ENCODE assay signal across 2 cellular contexts in genomic region chr20:36319356-36320260, GRCh38.
TF ChIP-seq lines count a peak whose summit lies in the region.

No MANE protein-coding gene starts in this region.

TF ChIP-seq in GM23338, 12 proteins besides CTCF, POLR2A, EP300 and RAD21:
- TF ChIP-seq ZNF331 (CRISPR knock-in tag; IDR thresholded peaks at IDR 0.05; ENCODE audit: low read depth), result no peak
- TF ChIP-seq NANOG (IDR thresholded peaks at IDR 0.05; ENCODE audit: borderline replicate concordance), result no peak
- TF ChIP-seq CREB1 (CRISPR knock-in tag; IDR thresholded peaks at IDR 0.05; ENCODE audit: low read depth), result no peak
- TF ChIP-seq ETS1 (IDR thresholded peaks at IDR 0.05), result no peak
- TF ChIP-seq EZH2 (IDR thresholded peaks at IDR 0.05; ENCODE audit: low read depth, unreplicated experiment), result no peak
- no peak for TF ChIP-seq STAT1 (IDR thresholded peaks at IDR 0.05; ENCODE audit: unreplicated experiment)
- no peak for TF ChIP-seq ZNF462 (CRISPR knock-in tag; IDR thresholded peaks at IDR 0.05)
- no peak for TF ChIP-seq REST (IDR thresholded peaks at IDR 0.05; ENCODE audit: unreplicated experiment)

TF ChIP-seq in IMR-90, 13 proteins besides CTCF, POLR2A, EP300 and RAD21:
- no peak for TF ChIP-seq MAZ (IDR thresholded peaks at IDR 0.05; ENCODE audit: borderline replicate concordance, low read depth, low read length)
- TF ChIP-seq CHD1 (IDR thresholded peaks at IDR 0.05; ENCODE audit: low read depth, low read length), result no peak
- no peak for TF ChIP-seq MAFK (IDR thresholded peaks at IDR 0.05; ENCODE audit: low read depth, low read length)
- TF ChIP-seq RFX5 (IDR thresholded peaks at IDR 0.05; ENCODE audit: low read depth, low read length), result no peak
- no peak for TF ChIP-seq SMC3 (IDR thresholded peaks at IDR 0.05; ENCODE audit: low read depth, low read length)
- TF ChIP-seq ELK1 (IDR thresholded peaks at IDR 0.05; ENCODE audit: borderline replicate concordance, low read depth, low read length), result no peak
- no peak for TF ChIP-seq NFE2L2 (IDR thresholded peaks at IDR 0.05; ENCODE audit: low read depth, low read length)
